Comparison of ENCODE assay signal across 12 cellular contexts in the genomic region with DNA sequence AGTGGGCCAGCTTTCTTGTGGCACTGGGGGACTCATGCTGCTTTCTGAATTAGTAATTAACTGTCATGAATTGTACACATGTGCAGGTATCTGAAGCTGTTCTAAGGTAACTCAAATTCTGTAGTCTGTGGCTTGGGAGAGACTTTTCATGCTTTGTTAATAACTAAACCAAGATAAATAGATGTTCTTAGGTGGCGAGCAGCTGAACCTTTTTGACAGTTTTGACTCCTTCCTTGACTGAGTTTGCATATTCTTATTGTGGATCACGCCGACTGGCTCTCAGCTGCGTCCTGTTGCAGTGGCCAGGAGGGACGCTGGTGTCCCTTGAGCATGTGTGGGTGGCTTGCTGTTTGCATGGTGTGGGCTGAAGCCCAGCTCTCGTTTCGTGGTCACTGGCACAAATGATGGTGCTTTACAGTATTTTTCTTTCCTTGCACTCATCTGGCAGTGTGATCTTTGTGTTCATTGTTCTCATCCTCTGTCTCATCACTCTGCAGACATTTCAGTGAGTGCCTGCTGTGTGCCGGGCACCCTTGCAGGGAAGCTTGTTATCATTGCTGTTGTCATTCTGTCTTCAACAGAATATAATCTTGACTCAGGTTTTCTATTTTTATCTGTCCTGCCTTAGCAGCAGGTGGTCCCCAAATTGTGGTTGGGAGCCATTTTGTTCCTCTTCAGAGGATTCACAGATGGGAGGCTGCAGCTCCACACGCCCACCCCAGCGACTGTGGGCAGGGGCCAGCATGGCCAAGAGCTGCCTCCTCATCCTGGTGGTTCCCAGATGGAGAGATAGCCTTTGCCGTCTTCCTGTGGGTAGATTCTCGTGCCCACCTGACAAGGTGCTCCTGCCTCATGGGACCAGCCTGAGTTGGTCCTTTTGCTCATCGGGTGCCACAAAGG. TPM values are rescaled to one million over a fixed set of nuclear protein-coding genes. Genes with fewer than 3 reads are reported as not detected.
DNase-seq lines count a peak whose midpoint lies in the region; ATAC-seq, FAIRE-seq and TF ChIP-seq lines count a peak whose summit lies in the region.
"Had no signal": no experiment of that assay in that cellular context is flagged by ENCODE, and none has a peak within 500 bp of the region (broad histone marks: within the 10 kb centered on the region; RNA-seq: fewer than 3 reads in every experiment).

No MANE protein-coding gene starts in this region.

- DNase-seq in GM12892 (ENCODE audit: insufficient read length) (no peak), kidney tubule cell (ENCODE audit: low spot score) (peak; percentile 10), NCI-H345 treated with DMSO at 0.1 percent for 48 hours (lab: John Stamatoyannopoulos, UW; ENCODE audit: unreplicated experiment) (no peak), NCI-H2081 (lab: John Stamatoyannopoulos, UW) (no peak), brain microvascular endothelial cell (no peak), HuH-7.5 (ENCODE audit: low spot score) (no peak)
- DNase-seq: DMS79 treated with DMSO at 0.1 percent for 48 hours had no signal

- ATAC-seq in GM19452 (IDR thresholded peaks at IDR 0.05; ENCODE audit: unreplicated experiment) (peak; percentile 47), HG03045 (IDR thresholded peaks at IDR 0.05; ENCODE audit: unreplicated experiment) (peak; percentile 30)
- ATAC-seq: right cardiac atrium had no signal

- TF ChIP-seq POLR2A in GM12892 (IDR thresholded peaks at IDR 0.05; ENCODE audit: low read depth, low read length): peak; percentile 41; the same call in 1 of the 2 replicates

- FAIRE-seq in GM12892 (lab: Jason Lieb, UNC): peak; percentile 93
- FAIRE-seq: RCC 7860 had no signal

- no peak overlapping the region for H3K27ac ChIP-seq in brain microvascular endothelial cell
- H3K27ac ChIP-seq: thoracic aorta had no signal

- H3K36me3 ChIP-seq in brain microvascular endothelial cell (replicated peaks): peaks cover under 1% of the 10 kb centered on the region
- H3K36me3 ChIP-seq: thoracic aorta had no signal

- no peak for TF ChIP-seq CTCF in brain microvascular endothelial cell (IDR thresholded peaks at IDR 0.05; ENCODE audit: low read depth, low read length, missing control alignments)

- no peaks in the 10 kb centered on the region for H3K27me3 ChIP-seq in brain microvascular endothelial cell (replicated peaks)

- no peak overlapping the region for H3K4me3 ChIP-seq in brain microvascular endothelial cell (ENCODE audit: low read depth, low read length)
- H3K4me3 ChIP-seq: thoracic aorta had no signal

- in situ Hi-C loops in brain microvascular endothelial cell (cut with HindIII; ENCODE audit: low pct_ligation_motif_present, low sequenced_read_pairs): no loop called here

RNA-seq across cellular contexts. Expression of gene DUSP22, which starts 39.6 kb away (rescaled TPM):
- 89.0 TPM for polyA plus RNA-seq in GM12892 (2012; ENCODE audit: missing spikeins)

RNA-seq across cellular contexts. Expression of gene IRF4, which starts 59.7 kb away (rescaled TPM):
- polyA plus RNA-seq in GM12892 (2012; ENCODE audit: missing spikeins): 248 TPM
